26 cellular contexts compared by ENCODE assay signal in the genomic region with DNA sequence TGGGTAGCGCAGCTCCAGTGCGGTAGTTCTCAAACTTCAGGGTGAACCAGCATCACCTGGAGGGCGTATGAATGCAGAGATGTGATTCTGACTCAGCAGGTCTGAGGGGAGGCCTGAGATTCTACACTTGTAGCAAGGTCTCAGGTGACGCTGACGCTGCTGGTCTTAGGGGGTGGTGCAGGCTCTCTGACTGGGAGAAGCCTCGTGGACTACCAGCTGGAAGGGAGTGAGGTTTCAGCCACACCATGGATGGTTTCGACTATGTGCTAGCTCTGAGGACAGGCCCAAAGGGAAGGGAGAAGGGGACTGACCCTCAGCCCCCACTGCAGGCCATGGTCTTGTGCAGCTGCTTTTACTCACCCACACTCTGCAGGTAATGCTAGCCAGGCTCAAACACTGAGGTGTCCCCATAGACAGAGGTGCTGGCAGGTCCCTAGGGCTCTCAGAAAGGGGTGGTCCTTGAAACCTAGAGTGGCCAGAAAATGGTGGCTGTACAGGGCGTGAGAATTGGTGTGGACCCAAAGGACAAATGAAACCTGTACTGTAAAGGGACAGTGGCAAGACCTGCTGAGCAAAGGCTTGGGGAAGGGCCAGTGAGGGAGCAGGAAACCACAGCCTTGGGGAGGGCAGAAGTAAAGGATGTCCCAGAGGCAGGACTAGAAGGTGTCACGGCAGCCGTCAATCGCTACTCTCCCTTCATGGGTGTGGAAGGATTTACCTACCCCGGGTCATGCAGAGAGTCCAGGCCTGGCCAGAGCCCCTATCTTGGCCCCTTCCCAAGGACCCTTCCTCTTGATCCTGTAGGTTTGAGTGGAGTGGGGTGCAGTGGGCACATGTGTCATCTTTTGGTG. TPM values are rescaled to one million over a fixed set of nuclear protein-coding genes. Genes with fewer than 3 reads are reported as not detected.
DNase-seq lines count a peak whose midpoint lies in the region; ATAC-seq and TF ChIP-seq lines count a peak whose summit lies in the region.
"Had no signal": no experiment of that assay in that cellular context is flagged by ENCODE, and none has a peak within 500 bp of the region (broad histone marks: within the 10 kb centered on the region; RNA-seq: fewer than 3 reads in every experiment).

No MANE protein-coding gene starts in this region.

- no peaks in the 10 kb centered on the region for H3K79me1 ChIP-seq in mesendoderm (ENCODE audit: low read length)

- no peak overlapping the region for H3K4me3 Mint-ChIP-seq in CD4-positive, CD25-positive, alpha-beta regulatory T cell
- no peak overlapping the region for H3K4me3 Mint-ChIP-seq in GM23338
- H3K4me3 Mint-ChIP-seq: activated T-cell treated with anti-CD3 and anti-CD28 coated beads, Interleukin-2, amount 50 U/mL, for 24 hours; naive B cell; stimulated activated effector memory CD8-positive, alpha-beta T cell treated with anti-CD3 and anti-CD28 coated beads, Interleukin-12 subunit alpha, Interleukin-12 subunit beta, amount 100 ng/mL, for 72 hours; T-helper 1 cell treated with Interleukin-12 subunit alpha and Interleukin-12 subunit beta and Interleukin-4 antibody, amounts not matched to agents 30 μg/mL and 1 μg/mL, for 36 hours had no signal

- H2AK5ac ChIP-seq in mesendoderm (ENCODE audit: low read length), result no peak overlapping the region

- H3K4ac ChIP-seq in mesendoderm (ENCODE audit: low read depth, low read length), result no peak overlapping the region

- H3F3A ChIP-seq in GM23338 (replicated peaks; ENCODE audit: low read depth), result no peaks in the 10 kb centered on the region

- peak overlapping the region in 2 of 3 donors; percentile 53 to 61 for H3K27ac Mint-ChIP-seq in CD4-positive, CD25-positive, alpha-beta regulatory T cell
- H3K27ac Mint-ChIP-seq in GM23338, result no peak overlapping the region
- H3K27ac Mint-ChIP-seq: activated T-cell treated with anti-CD3 and anti-CD28 coated beads, Interleukin-2, amount 50 U/mL, for 24 hours; progenitor cell of endocrine pancreas; stimulated activated effector memory CD8-positive, alpha-beta T cell treated with anti-CD3 and anti-CD28 coated beads, Interleukin-12 subunit alpha, Interleukin-12 subunit beta, amount 100 ng/mL, for 72 hours; T-helper 1 cell treated with Interleukin-12 subunit alpha and Interleukin-12 subunit beta and Interleukin-4 antibody, amounts not matched to agents 30 μg/mL and 1 μg/mL, for 36 hours had no signal

- DNase-seq in CD4-positive, CD25-positive, alpha-beta regulatory T cell, result no peak
- DNase-seq in GM23338 (ENCODE audit: low spot score), result no peak
- DNase-seq in activated CD8-positive, alpha-beta memory T cell treated with anti-CD3 and anti-CD28 coated beads, Interleukin-2, amount 50 U/mL, for 48 hours, result peak; percentile 46
- DNase-seq in mesendoderm, result peak; percentile 53
- no peak for DNase-seq in SK-N-DZ (ENCODE audit: low spot score)
- DNase-seq in COLO668 (lab: John Stamatoyannopoulos, UW; ENCODE audit: unreplicated experiment), result no peak
- DNase-seq: activated T-cell treated with anti-CD3 and anti-CD28 coated beads, Interleukin-2, amount 50 U/mL, for 24 hours; caudate nucleus; DMS153; foreskin fibroblast; midbrain; naive B cell; NCI-H1048; NCI-H2107; SK-N-SH; stimulated activated CD4-positive, alpha-beta T cell treated with anti-CD3 and anti-CD28 coated beads, Interleukin-4, amount 100 ng/mL, for 24 hours had no signal

- WGBS in mesendoderm (ENCODE audit: extremely low coverage, insufficient coverage, low lambda C conversion rate), result no CpG with 5 or more reads among the region's 12 CpGs

- no peak overlapping the region for H3K23ac ChIP-seq in mesendoderm (ENCODE audit: low read length)

- H3K36me3 Mint-ChIP-seq in CD4-positive, CD25-positive, alpha-beta regulatory T cell, result no peaks in the 10 kb centered on the region
- no peaks in the 10 kb centered on the region for H3K36me3 Mint-ChIP-seq in GM23338 (ENCODE audit: low read depth)
- H3K36me3 Mint-ChIP-seq: naive B cell had no signal

- H3K27me3 Mint-ChIP-seq in CD4-positive, CD25-positive, alpha-beta regulatory T cell, result peaks cover 20% of the 10 kb centered on the region
- peaks cover 46% of the 10 kb centered on the region for H3K27me3 Mint-ChIP-seq in GM23338 (ENCODE audit: insufficient read depth, low read depth, poor library complexity)

- peaks cover 29% of the 10 kb centered on the region for H3K4me1 ChIP-seq in CD4-positive, CD25-positive, alpha-beta regulatory T cell (ENCODE audit: control insufficient read depth, insufficient read depth, low read length, poor library complexity, severe bottlenecking)
- H3K4me1 ChIP-seq in GM23338 (ENCODE audit: insufficient read depth) (peaks cover 20% of the 10 kb centered on the region), mesendoderm (ENCODE audit: control insufficient read depth, low read depth, low read length) (no peaks in the 10 kb centered on the region)

- H2BK15ac ChIP-seq in mesendoderm (replicated peaks; ENCODE audit: low read depth), result no peak overlapping the region

- H3K9me3 Mint-ChIP-seq in CD4-positive, CD25-positive, alpha-beta regulatory T cell, result no peaks in the 10 kb centered on the region
- no peaks in the 10 kb centered on the region; the same call in 2 of the 3 replicates for H3K9me3 Mint-ChIP-seq in GM23338
- H3K9me3 Mint-ChIP-seq: activated T-cell treated with anti-CD3 and anti-CD28 coated beads, Interleukin-2, amount 50 U/mL, for 24 hours; stimulated activated effector memory CD8-positive, alpha-beta T cell treated with anti-CD3 and anti-CD28 coated beads, Interleukin-12 subunit alpha, Interleukin-12 subunit beta, amount 100 ng/mL, for 72 hours; T-helper 1 cell treated with Interleukin-12 subunit alpha and Interleukin-12 subunit beta and Interleukin-4 antibody, amounts not matched to agents 30 μg/mL and 1 μg/mL, for 36 hours had no signal

- no peaks in the 10 kb centered on the region for H3K79me2 ChIP-seq in GM23338 (replicated peaks; ENCODE audit: insufficient read depth)
- no peaks in the 10 kb centered on the region for H3K79me2 ChIP-seq in mesendoderm (ENCODE audit: control insufficient read depth, insufficient read depth, low read length)

- peaks cover 11 to 42% (median 36%) of the 10 kb centered on the region in 4 donors for H3K4me1 Mint-ChIP-seq in CD4-positive, CD25-positive, alpha-beta regulatory T cell
- H3K4me1 Mint-ChIP-seq in GM23338, result peaks cover 24% of the 10 kb centered on the region

- no peak overlapping the region for H3K18ac ChIP-seq in mesendoderm (ENCODE audit: low read length)

- no peak for ATAC-seq in CD4-positive, CD25-positive, alpha-beta regulatory T cell (ENCODE audit: low read depth in 2 of 2)
- ATAC-seq in GM23338 (peak; percentile 7; the same call in 2 of the 3 replicates), HG03196 (IDR thresholded peaks at IDR 0.05; ENCODE audit: unreplicated experiment) (no peak)
- ATAC-seq: activated CD4-positive, CD25-positive, alpha-beta regulatory T cell treated with anti-CD3 and anti-CD28 coated beads, Interleukin-2, amount 50 U/mL, for 24 hours; esophagus mucosa; GM12878; HCT116; stimulated activated effector memory CD8-positive, alpha-beta T cell treated with anti-CD3 and anti-CD28 coated beads, Interleukin-12 subunit alpha, Interleukin-12 subunit beta, amount 100 ng/mL, for 72 hours had no signal

- no peak for TF ChIP-seq CTCF in GM23338 (conservative IDR thresholded peaks at IDR 0.05; ENCODE audit: low read depth in 2 of 2)

- H3K9ac ChIP-seq in mesendoderm (ENCODE audit: low read length), result no peak overlapping the region
- H3K9ac ChIP-seq: SK-N-SH had no signal

- H4K5ac ChIP-seq in mesendoderm (ENCODE audit: low read length), result no peak overlapping the region

- no peaks in the 10 kb centered on the region for H3K36me3 ChIP-seq in CD4-positive, CD25-positive, alpha-beta regulatory T cell (ENCODE audit: control insufficient read depth, insufficient read depth, low read length)
- H3K36me3 ChIP-seq in GM23338 (ENCODE audit: insufficient read depth) (no peaks in the 10 kb centered on the region), mesendoderm (ENCODE audit: control insufficient read depth, insufficient read depth, low read length) (no peaks in the 10 kb centered on the region)
- H3K36me3 ChIP-seq: tibial nerve had no signal

- H3K9me2 ChIP-seq in GM23338 (ENCODE audit: insufficient read depth), result no peaks in the 10 kb centered on the region
- H3K9me2 ChIP-seq: SK-N-SH had no signal

- H3K27ac ChIP-seq in CD4-positive, CD25-positive, alpha-beta regulatory T cell (ENCODE audit: insufficient read depth, low read length, poor library complexity, severe bottlenecking), result no peak overlapping the region
- no peak overlapping the region for H3K27ac ChIP-seq in GM23338 (ENCODE audit: low read depth)
- H3K27ac ChIP-seq in mesendoderm (ENCODE audit: low read depth, low read length), result no peak overlapping the region
- H3K27ac ChIP-seq: tibial nerve had no signal

- no peaks in the 10 kb centered on the region for H3K27me3 ChIP-seq in CD4-positive, CD25-positive, alpha-beta regulatory T cell (ENCODE audit: control insufficient read depth, insufficient read depth, low read length)
- H3K27me3 ChIP-seq in GM23338 (ENCODE audit: insufficient read depth) (peaks cover 88% of the 10 kb centered on the region), mesendoderm (ENCODE audit: insufficient read depth, low read length, poor library complexity) (peaks cover 26% of the 10 kb centered on the region)

- no peak overlapping the region for H2AFZ ChIP-seq in GM23338

- H4K8ac ChIP-seq in mesendoderm (ENCODE audit: low read depth, low read length), result no peak overlapping the region

- no peaks in the 10 kb centered on the region; the same call in 1 of the 2 replicates for H4K20me1 ChIP-seq in GM23338 (replicated peaks; ENCODE audit: insufficient read depth)

- H3K56ac ChIP-seq in mesendoderm (ENCODE audit: low read length), result no peak overlapping the region

- H3K4me3 ChIP-seq in CD4-positive, CD25-positive, alpha-beta regulatory T cell (ENCODE audit: low read depth, low read length), result no peak overlapping the region
- H3K4me3 ChIP-seq in GM23338 (no peak overlapping the region), mesendoderm (ENCODE audit: low read length) (no peak overlapping the region)
- H3K4me3 ChIP-seq: GM12878, tibial nerve had no signal

- H2BK120ac ChIP-seq in mesendoderm (ENCODE audit: low read depth, low read length), result no peak overlapping the region

- no peak overlapping the region; the same call in 1 of the 2 replicates for H3K4me2 ChIP-seq in GM23338
- no peak overlapping the region for H3K4me2 ChIP-seq in mesendoderm (ENCODE audit: low read length)
- H3K4me2 ChIP-seq: SK-N-SH had no signal

- H2BK5ac ChIP-seq in mesendoderm (ENCODE audit: low read length), result no peak overlapping the region

- H3K9me3 ChIP-seq in CD4-positive, CD25-positive, alpha-beta regulatory T cell (ENCODE audit: control insufficient read depth in 2 of 2, low read length in 2 of 2), result no peaks in the 10 kb centered on the region
- H3K9me3 ChIP-seq: SK-N-SH, tibial nerve had no signal

RNA-seq across cellular contexts. Expression of gene EBF4, which starts 52.7 kb away (rescaled TPM):
- 1.8 TPM for total RNA-seq in CD4-positive, CD25-positive, alpha-beta regulatory T cell
- under 1 TPM in 2 of 4 donors, not detected in 2; 0.36 to 0.76 TPM for polyA plus RNA-seq in CD4-positive, CD25-positive, alpha-beta regulatory T cell
- total RNA-seq in GM23338 (2014; rRNA removed; shearing (Covaris generic)), result 0.50 and 0.66 TPM in 2 replicates
- 1.4 and 1.6 TPM in 2 replicates for polyA plus RNA-seq in GM23338 (2016; fragmentation: Nextera tagmentation; extraction: Ambion mirVana)
- 0.31 TPM for polyA plus RNA-seq in mesendoderm (2013, experiment 1 of 2)
- 0.13 TPM for polyA plus RNA-seq in mesendoderm (2013, experiment 2 of 2)
- 18.6 and 24.6 TPM in 2 replicates for polyA plus RNA-seq in SK-N-DZ (2014; cell fraction: cytosol; rRNA removed)
- 120 and 146 TPM in 2 replicates for polyA plus RNA-seq in SK-N-DZ (2014; cell fraction: nucleus; rRNA removed)
- polyA plus RNA-seq: GM12878 had no signal

RNA-seq across cellular contexts. Expression of gene CPXM1, which starts 55.1 kb away (rescaled TPM):
- 1.2 TPM for total RNA-seq in CD4-positive, CD25-positive, alpha-beta regulatory T cell
- under 1 TPM in 1 of 4 donors, not detected in 3; 0.10 TPM for polyA plus RNA-seq in CD4-positive, CD25-positive, alpha-beta regulatory T cell
- total RNA-seq in GM23338 (2014; rRNA removed; shearing (Covaris generic)), result 21.5 and 29.3 TPM in 2 replicates
- 15.3 and 17.0 TPM in 2 replicates for polyA plus RNA-seq in GM23338 (2016; fragmentation: Nextera tagmentation; extraction: Ambion mirVana)
- polyA plus RNA-seq in mesendoderm (2013, experiment 1 of 2), result 19.2 TPM
- polyA plus RNA-seq in mesendoderm (2013, experiment 2 of 2), result 19.6 TPM
- polyA plus RNA-seq in SK-N-DZ (2014; cell fraction: cytosol; rRNA removed), result 59.3 and 66.7 TPM in 2 replicates
- polyA plus RNA-seq in SK-N-DZ (2014; cell fraction: nucleus; rRNA removed), result 339 and 340 TPM in 2 replicates
- total RNA-seq: NCI-H460 had no signal

Comparison
In these comparisons a context has a peak if more than half of its experiments do, and no peak if none do; other contexts are left out.
1. DNase-seq: peak in activated CD8-positive, alpha-beta memory T cell treated with anti-CD3 and anti-CD28 coated beads, Interleukin-2, amount 50 U/mL, for 48 hours (single experiment) and mesendoderm (single experiment); none in CD4-positive, CD25-positive, alpha-beta regulatory T cell (0 of 3), GM23338 (single experiment), SK-N-DZ (single experiment) and COLO668 (single experiment).
2. RNA of gene CPXM1, which starts 55.1 kb away (total RNA-seq): 21.5 to 29.3 TPM in GM23338; 1.2 TPM in CD4-positive, CD25-positive, alpha-beta regulatory T cell (single experiment); every median in the first group is over 10 times any median in the second.